36 cellular contexts compared by ENCODE assay signal in genomic region chr19:30888937-30889336, GRCh38.
"Had no signal": no experiment of that assay in that cellular context is flagged by ENCODE, and none has a peak within 500 bp of the region (broad histone marks: within the 10 kb centered on the region; RNA-seq: fewer than 3 reads in every experiment).

No MANE protein-coding gene starts in this region.

- H3K36me3 Mint-ChIP-seq: activated CD4-positive, alpha-beta memory T cell treated with anti-CD3 and anti-CD28 coated beads for 36 hours; activated CD8-positive, alpha-beta memory T cell treated with anti-CD3 and anti-CD28 coated beads, Interleukin-2, amount 10 ng/mL, durations not matched to agents 7 days and 5 days; activated naive CD4-positive, alpha-beta T cell treated with anti-CD3 and anti-CD28 coated beads, Interleukin-2, amount 50 U/mL, for 72 hours; activated naive CD8-positive, alpha-beta T cell treated with anti-CD3 and anti-CD28 coated beads for 36 hours had no signal

- H3K36me3 ChIP-seq: adrenal gland, brain microvascular endothelial cell, breast epithelium had no signal

- H3K27ac Mint-ChIP-seq: activated CD4-positive, alpha-beta memory T cell treated with anti-CD3 and anti-CD28 coated beads for 36 hours; activated CD4-positive, alpha-beta T cell treated with anti-CD3 and anti-CD28 coated beads, Interleukin-2, amount 10 ng/mL, durations not matched to agents 24 days and 14 days; activated CD8-positive, alpha-beta memory T cell treated with anti-CD3 and anti-CD28 coated beads, Interleukin-2, amount 10 ng/mL, durations not matched to agents 7 days and 5 days; activated CD8-positive, alpha-beta T cell treated with anti-CD3 and anti-CD28 coated beads for 36 hours; activated naive CD4-positive, alpha-beta T cell treated with anti-CD3 and anti-CD28 coated beads for 36 hours; activated naive CD4-positive, alpha-beta T cell treated with anti-CD3 and anti-CD28 coated beads, Interleukin-2, amount 50 U/mL, for 72 hours; activated naive CD8-positive, alpha-beta T cell treated with anti-CD3 and anti-CD28 coated beads for 36 hours; activated T-cell treated with anti-CD3 and anti-CD28 coated beads, Interleukin-2, amount 50 U/mL, for 72 hours; activated T-helper 1 cell treated with anti-CD3 and anti-CD28 coated beads, Interleukin-12 subunit alpha, Interleukin-12 subunit beta, Interleukin-2, Interleukin-4 antibody, amounts not matched to agents 30 ng/mL and 10 ng/mL and 1 ng/mL, durations not matched to agents 14 hours and 24 hours and 36 hours; activated T-helper 17 cell treated with anti-CD3 and anti-CD28 coated beads, Interleukin-2, amount 50 U/mL, for 72 hours; T-helper 1 cell treated with Interleukin-12 subunit alpha and Interleukin-12 subunit beta and Interleukin-4 antibody, amounts not matched to agents 30 μg/mL and 1 μg/mL, for 36 hours; T-helper 2 cell treated with Interferon-gamma antibody and Interleukin-4, amounts not matched to agents 5 μg/mL and 100 μg/mL, for 36 hours had no signal

- H3K4me1 ChIP-seq: adrenal gland, body of pancreas, breast epithelium had no signal

- DNase-seq: activated CD4-positive, alpha-beta memory T cell treated with anti-CD3 and anti-CD28 coated beads for 36 hours; activated CD4-positive, alpha-beta T cell treated with anti-CD3 and anti-CD28 coated beads for 1 hour; activated CD4-positive, alpha-beta T cell treated with anti-CD3 and anti-CD28 coated beads for 4 hours; activated CD4-positive, alpha-beta T cell treated with anti-CD3 and anti-CD28 coated beads, Interleukin-2, amount 10 ng/mL, durations not matched to agents 24 days and 14 days; activated CD4-positive, alpha-beta T cell treated with anti-CD3 and anti-CD28 coated beads, Interleukin-2, amount 50 U/mL, for 1 hour; activated CD4-positive, alpha-beta T cell treated with anti-CD3 and anti-CD28 coated beads, Interleukin-2, amount 50 U/mL, for 4 hours; activated CD4-positive, CD25-positive, alpha-beta regulatory T cell; activated CD8-positive, alpha-beta memory T cell treated with anti-CD3 and anti-CD28 coated beads, Interleukin-2, amount 10 ng/mL, durations not matched to agents 7 days and 5 days; activated CD8-positive, alpha-beta T cell treated with anti-CD3 and anti-CD28 coated beads for 36 hours; activated effector memory CD4-positive, alpha-beta T cell treated with anti-CD3 and anti-CD28 coated beads, Interleukin-2, amount 50 U/mL, for 16 hours; activated gamma-delta T cell treated with Interleukin-2 at 50 U/mL for 16 hours; activated naive CD4-positive, alpha-beta T cell; activated naive CD4-positive, alpha-beta T cell treated with anti-CD3 and anti-CD28 coated beads for 36 hours; activated naive CD4-positive, alpha-beta T cell treated with anti-CD3 and anti-CD28 coated beads, Interleukin-2, amount 50 U/mL, for 16 hours; activated naive CD8-positive, alpha-beta T cell treated with anti-CD3 and anti-CD28 coated beads for 36 hours; activated T-cell treated with anti-CD3 and anti-CD28 coated beads for 4 hours; activated T-cell treated with anti-CD3 and anti-CD28 coated beads, Interleukin-2, amount 50 U/mL, for 1 hour; activated T-cell treated with anti-CD3 and anti-CD28 coated beads, Interleukin-2, amount 50 U/mL, for 4 hours; activated T-cell treated with anti-CD3 and anti-CD28 coated beads, Interleukin-2, amount 50 U/mL, for 72 hours; adrenal gland; amniotic stem cell; aorta; body of pancreas; brain microvascular endothelial cell; central memory CD4-positive, alpha-beta T cell; T-helper 1 cell; T-helper 2 cell; T-helper 9 cell had no signal

- H3K27ac ChIP-seq: brain microvascular endothelial cell, breast epithelium, VCaP had no signal

- H3K9me3 Mint-ChIP-seq: activated CD4-positive, alpha-beta memory T cell treated with anti-CD3 and anti-CD28 coated beads for 36 hours; activated CD4-positive, alpha-beta T cell treated with anti-CD3 and anti-CD28 coated beads, Interleukin-2, amount 10 ng/mL, durations not matched to agents 24 days and 14 days; activated CD8-positive, alpha-beta T cell treated with anti-CD3 and anti-CD28 coated beads for 36 hours; activated naive CD4-positive, alpha-beta T cell treated with anti-CD3 and anti-CD28 coated beads for 36 hours; activated naive CD8-positive, alpha-beta T cell treated with anti-CD3 and anti-CD28 coated beads for 36 hours; activated T-cell treated with anti-CD3 and anti-CD28 coated beads, Interleukin-2, amount 50 U/mL, for 4 hours; activated T-helper 1 cell treated with anti-CD3 and anti-CD28 coated beads, Interleukin-12 subunit alpha, Interleukin-12 subunit beta, Interleukin-2, Interleukin-4 antibody, amounts not matched to agents 30 ng/mL and 10 ng/mL and 1 ng/mL, durations not matched to agents 14 hours and 24 hours and 36 hours; activated T-helper 17 cell treated with anti-CD3 and anti-CD28 coated beads, Interleukin-2, amount 50 U/mL, for 72 hours; T-helper 1 cell treated with Interleukin-12 subunit alpha and Interleukin-12 subunit beta and Interleukin-4 antibody, amounts not matched to agents 30 μg/mL and 1 μg/mL, for 36 hours; T-helper 2 cell treated with Interferon-gamma antibody and Interleukin-4, amounts not matched to agents 5 μg/mL and 100 μg/mL, for 36 hours had no signal

- H3K4me1 Mint-ChIP-seq: activated CD4-positive, alpha-beta T cell treated with anti-CD3 and anti-CD28 coated beads, Interleukin-2, amount 10 ng/mL, durations not matched to agents 24 days and 14 days; activated CD8-positive, alpha-beta memory T cell treated with anti-CD3 and anti-CD28 coated beads, Interleukin-2, amount 10 ng/mL, durations not matched to agents 7 days and 5 days; activated naive CD8-positive, alpha-beta T cell treated with anti-CD3 and anti-CD28 coated beads for 36 hours; activated T-helper 17 cell treated with anti-CD3 and anti-CD28 coated beads, Interleukin-2, amount 50 U/mL, for 72 hours had no signal

- H3K27me3 ChIP-seq: adrenal gland, body of pancreas, brain microvascular endothelial cell, breast epithelium had no signal

- H3K27me3 Mint-ChIP-seq: activated CD4-positive, alpha-beta T cell treated with anti-CD3 and anti-CD28 coated beads, Interleukin-2, amount 10 ng/mL, durations not matched to agents 24 days and 14 days had no signal

- H3K4me3 ChIP-seq: adrenal gland, body of pancreas, breast epithelium had no signal

- ATAC-seq: activated CD4-positive, CD25-positive, alpha-beta regulatory T cell treated with anti-CD3 and anti-CD28 coated beads, Interleukin-2, amount 50 U/mL, for 24 hours; activated CD8-positive, alpha-beta memory T cell treated with anti-CD3 and anti-CD28 coated beads, Interleukin-2, amount 10 ng/mL, durations not matched to agents 7 days and 5 days; activated CD8-positive, alpha-beta T cell treated with anti-CD3 and anti-CD28 coated beads for 36 hours; activated naive CD4-positive, alpha-beta T cell treated with anti-CD3 and anti-CD28 coated beads, Interleukin-2, amount 50 U/mL, for 72 hours; activated T-cell treated with anti-CD3 and anti-CD28 coated beads, Interleukin-2, amount 50 U/mL, for 4 hours; activated T-cell treated with anti-CD3 and anti-CD28 coated beads, Interleukin-2, amount 50 U/mL, for 72 hours; activated T-helper 17 cell treated with anti-CD3 and anti-CD28 coated beads, Interleukin-2, amount 50 U/mL, for 72 hours; body of pancreas had no signal

- H3K4me3 Mint-ChIP-seq: activated CD4-positive, alpha-beta memory T cell treated with anti-CD3 and anti-CD28 coated beads for 36 hours; activated CD4-positive, alpha-beta T cell treated with anti-CD3 and anti-CD28 coated beads, Interleukin-2, amount 10 ng/mL, durations not matched to agents 24 days and 14 days; activated CD8-positive, alpha-beta memory T cell treated with anti-CD3 and anti-CD28 coated beads, Interleukin-2, amount 10 ng/mL, durations not matched to agents 7 days and 5 days; activated CD8-positive, alpha-beta T cell treated with anti-CD3 and anti-CD28 coated beads for 36 hours; activated naive CD4-positive, alpha-beta T cell treated with anti-CD3 and anti-CD28 coated beads for 36 hours; activated naive CD8-positive, alpha-beta T cell treated with anti-CD3 and anti-CD28 coated beads for 36 hours; activated T-cell treated with anti-CD3 and anti-CD28 coated beads, Interleukin-2, amount 50 U/mL, for 4 hours; activated T-cell treated with anti-CD3 and anti-CD28 coated beads, Interleukin-2, amount 50 U/mL, for 72 hours; activated T-helper 1 cell treated with anti-CD3 and anti-CD28 coated beads, Interleukin-12 subunit alpha, Interleukin-12 subunit beta, Interleukin-2, Interleukin-4 antibody, amounts not matched to agents 30 ng/mL and 10 ng/mL and 1 ng/mL, durations not matched to agents 14 hours and 24 hours and 36 hours; activated T-helper 17 cell treated with anti-CD3 and anti-CD28 coated beads, Interleukin-2, amount 50 U/mL, for 72 hours; T-helper 1 cell treated with Interleukin-12 subunit alpha and Interleukin-12 subunit beta and Interleukin-4 antibody, amounts not matched to agents 30 μg/mL and 1 μg/mL, for 36 hours; T-helper 2 cell treated with Interferon-gamma antibody and Interleukin-4, amounts not matched to agents 5 μg/mL and 100 μg/mL, for 36 hours had no signal
